7 cellular contexts compared by ENCODE assay signal in the genomic region with DNA sequence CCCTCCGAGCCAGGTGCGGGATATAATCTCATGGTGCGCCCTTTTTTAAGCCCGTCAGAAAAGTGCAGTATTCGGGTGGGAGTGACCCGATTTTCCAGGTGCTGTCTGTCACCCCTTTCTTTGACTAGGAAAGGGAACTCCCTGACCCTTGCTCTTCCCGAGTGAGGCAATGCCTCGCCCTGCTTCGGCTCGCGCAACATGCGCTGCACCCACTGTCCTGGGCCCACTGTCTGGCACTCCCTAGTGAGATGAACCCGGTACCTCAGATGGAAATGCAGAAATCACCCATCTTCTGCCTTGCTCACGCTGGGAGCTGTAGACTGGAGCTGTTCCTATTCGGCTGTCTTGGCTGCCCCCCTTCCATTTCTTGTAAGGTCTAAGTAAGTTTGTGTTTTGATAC.
DNase-seq lines count a peak whose midpoint lies in the region; ATAC-seq, FAIRE-seq and TF ChIP-seq lines count a peak whose summit lies in the region.
"Not testable (repeated sequence)": the region's sequence is repeated elsewhere in the genome, so short reads cannot be mapped to it uniquely, and the experiment has no call there.

No MANE protein-coding gene starts in this region.

- not testable (repeated sequence) for H3K27me3 ChIP-seq in KMS-11 (ENCODE audit: insufficient read depth, low read depth); PC-3 (ENCODE audit: low read length); HepG2 (ENCODE audit: control insufficient read depth in 1 of 2, insufficient read depth in 2 of 2, low read length in 2 of 2)

- POLR2A ChIA-PET in PC-3 (lab: Charles Lee; ENCODE audit: unreplicated experiment); HepG2 (lab: Yijun Ruan, JAX): not testable (repeated sequence)

- CTCF ChIA-PET in PC-3 (lab: Charles Lee); HepG2 (lab: Yijun Ruan, JAX; ENCODE audit: low intra/inter-chr PET ratio, low total read pairs): not testable (repeated sequence)

- H3K4me3 ChIP-seq in KMS-11 (IDR thresholded peaks at IDR 0.05; ENCODE audit: insufficient read depth, low read depth, low read length); PC-3 (ENCODE audit: low read length); HepG2 (replicated peaks in 1 of 3; ENCODE audit: insufficient read depth in 1 of 3, low read depth in 2 of 3, low read length in 3 of 3): not testable (repeated sequence)

- not testable (repeated sequence) for TF ChIP-seq POLR2A in HepG2 (IDR thresholded peaks at IDR 0.05; ENCODE audit: insufficient read depth in 1 of 2, low read depth in 2 of 2, low read length in 2 of 2)

- TF ChIP-seq RAD21 in HepG2 (CRISPR knock-in tag; IDR thresholded peaks at IDR 0.05): not testable (repeated sequence)

- not testable (repeated sequence) for H3K27ac Mint-ChIP-seq in T-helper 17 cell; activated CD4-positive, alpha-beta T cell treated with anti-CD3 and anti-CD28 coated beads, Interleukin-2, amount 10 ng/mL, durations not matched to agents 24 days and 14 days
- peak overlapping the region; percentile 41 for H3K27ac Mint-ChIP-seq in activated T-helper 17 cell treated with anti-CD3 and anti-CD28 coated beads, Interleukin-2, amount 50 U/mL, for 72 hours

- not testable (repeated sequence) for H3K27me3 Mint-ChIP-seq in T-helper 17 cell; activated CD4-positive, alpha-beta T cell treated with anti-CD3 and anti-CD28 coated beads, Interleukin-2, amount 10 ng/mL, durations not matched to agents 24 days and 14 days; activated T-helper 17 cell treated with anti-CD3 and anti-CD28 coated beads, Interleukin-2, amount 50 U/mL, for 72 hours

- TF ChIP-seq CTCF in KMS-11 (conservative IDR thresholded peaks at IDR 0.05; ENCODE audit: low read depth, low read length); PC-3 (conservative IDR thresholded peaks at IDR 0.05; ENCODE audit: low read depth, low read length); HepG2 (CRISPR knock-in tag; IDR thresholded peaks at IDR 0.05): not testable (repeated sequence)

- H3K79me2 ChIP-seq in KMS-11 (ENCODE audit: insufficient read depth, low read depth); PC-3 (ENCODE audit: low read length); HepG2 (ENCODE audit: insufficient read depth, low read length): not testable (repeated sequence)

- not testable (repeated sequence) for ATAC-seq in PC-3; T-helper 17 cell; activated T-helper 17 cell treated with anti-CD3 and anti-CD28 coated beads, Interleukin-2, amount 50 U/mL, for 72 hours (replicated peaks); HepG2

- H3K4me1 ChIP-seq in KMS-11 (ENCODE audit: low read depth, poor library complexity, severe bottlenecking); PC-3 (ENCODE audit: insufficient read depth, low read length); HepG2 (ENCODE audit: insufficient read depth, low read length): not testable (repeated sequence)

- H3K9ac ChIP-seq in KMS-11; PC-3 (ENCODE audit: low read length); HepG2 (ENCODE audit: insufficient read depth, low read depth, low read length): not testable (repeated sequence)

- not testable (repeated sequence) for H3K9me3 ChIP-seq in PC-3 (ENCODE audit: low read length); T-helper 17 cell (ENCODE audit: control insufficient read depth, low read length, poor library complexity, severe bottlenecking); HepG2 (ENCODE audit: low read length)

- in situ Hi-C loops in HepG2 (cut with HindIII; ENCODE audit: extremely low pct_ligation_motif_present, low pct_unique_long_range_greater_than_20kb): not testable (repeated sequence)

- WGBS in HepG2 (ENCODE audit: low lambda C conversion rate): 91% methylated on average over 13 of the region's 15 CpGs

- H3K9me3 Mint-ChIP-seq in activated CD4-positive, alpha-beta T cell treated with anti-CD3 and anti-CD28 coated beads, Interleukin-2, amount 10 ng/mL, durations not matched to agents 24 days and 14 days; activated T-helper 17 cell treated with anti-CD3 and anti-CD28 coated beads, Interleukin-2, amount 50 U/mL, for 72 hours: not testable (repeated sequence)

- peak overlapping the region; percentile 2 for H3K4me3 Mint-ChIP-seq in T-helper 17 cell
- not testable (repeated sequence) for H3K4me3 Mint-ChIP-seq in activated CD4-positive, alpha-beta T cell treated with anti-CD3 and anti-CD28 coated beads, Interleukin-2, amount 10 ng/mL, durations not matched to agents 24 days and 14 days; activated T-helper 17 cell treated with anti-CD3 and anti-CD28 coated beads, Interleukin-2, amount 50 U/mL, for 72 hours

- H3K4me1 Mint-ChIP-seq in T-helper 17 cell: peaks cover 10% of the 10 kb centered on the region
- H3K4me1 Mint-ChIP-seq in activated CD4-positive, alpha-beta T cell treated with anti-CD3 and anti-CD28 coated beads, Interleukin-2, amount 10 ng/mL, durations not matched to agents 24 days and 14 days; activated T-helper 17 cell treated with anti-CD3 and anti-CD28 coated beads, Interleukin-2, amount 50 U/mL, for 72 hours: not testable (repeated sequence)

- not testable (repeated sequence) for H3K9me2 ChIP-seq in PC-3 (replicated peaks; ENCODE audit: low read length)

- not testable (repeated sequence) for BruUV-seq in PC-3 (replicated peaks; lab: Mats Ljungman, UMichigan); HepG2 (replicated peaks; lab: Mats Ljungman, UMichigan)

- intact Hi-C loops in PC-3 (cut with micrococcal nuclease); activated CD4-positive, alpha-beta T cell treated with anti-CD3 and anti-CD28 coated beads, Interleukin-2, amount 10 ng/mL, durations not matched to agents 24 days and 14 days (cut with micrococcal nuclease); HepG2 (cut with micrococcal nuclease; ENCODE audit: unreplicated experiment): not testable (repeated sequence)

- not testable (repeated sequence) for H3F3A ChIP-seq in PC-3 (ENCODE audit: low read length, unreplicated experiment)

- not testable (repeated sequence) for H3K36me3 ChIP-seq in KMS-11 (ENCODE audit: insufficient read depth); PC-3 (ENCODE audit: low read depth, low read length); HepG2 (replicated peaks in 1 of 2; ENCODE audit: control insufficient read depth in 1 of 2, insufficient read depth in 2 of 2, low read length in 2 of 2)

- H2AFZ ChIP-seq in KMS-11 (ENCODE audit: low read depth); HepG2 (ENCODE audit: low read length): not testable (repeated sequence)
- H2AFZ ChIP-seq in PC-3 (ENCODE audit: low read length): peak overlapping the region; percentile 30; the same call in 1 of the 2 replicates

- TF ChIP-seq EP300 in HepG2 (IDR thresholded peaks at IDR 0.05; ENCODE audit: low read depth in 2 of 2, low read length in 2 of 2); HepG2 (CRISPR knock-in tag; IDR thresholded peaks at IDR 0.05; ENCODE audit: borderline replicate concordance): not testable (repeated sequence)

- H3K4me2 ChIP-seq in KMS-11 (0 out of 2 replicates have a peak overlapping the region, but pooled peaks have one; percentile 9), PC-3 (ENCODE audit: low read length) (peak overlapping the region; percentile 46; the same call in 1 of the 2 replicates)
- not testable (repeated sequence) for H3K4me2 ChIP-seq in HepG2 (ENCODE audit: low read depth, low read length)

- H3K36me3 Mint-ChIP-seq in T-helper 17 cell (ENCODE audit: low read depth); activated CD4-positive, alpha-beta T cell treated with anti-CD3 and anti-CD28 coated beads, Interleukin-2, amount 10 ng/mL, durations not matched to agents 24 days and 14 days (ENCODE audit: low read depth): not testable (repeated sequence)
- H3K36me3 Mint-ChIP-seq in activated T-helper 17 cell treated with anti-CD3 and anti-CD28 coated beads, Interleukin-2, amount 50 U/mL, for 72 hours (ENCODE audit: low read depth): peaks cover 14% of the 10 kb centered on the region

- peak; percentile 3 for DNase-seq in HT-29 (ENCODE audit: low spot score)
- DNase-seq in PC-3; T-helper 17 cell; HepG2 (ENCODE audit: low spot score): not testable (repeated sequence)
- DNase-seq in activated CD4-positive, alpha-beta T cell treated with anti-CD3 and anti-CD28 coated beads, Interleukin-2, amount 10 ng/mL, durations not matched to agents 24 days and 14 days: peak; percentile 34

- not testable (repeated sequence) for FAIRE-seq in HepG2 (lab: Jason Lieb, UNC)

- H4K20me1 ChIP-seq in KMS-11 (ENCODE audit: insufficient read depth); PC-3 (ENCODE audit: low read length); HepG2 (ENCODE audit: insufficient read depth, low read length): not testable (repeated sequence)

- peak overlapping the region; percentile 33; the same call in 1 of the 2 replicates for H3K27ac ChIP-seq in KMS-11
- H3K27ac ChIP-seq in PC-3 (ENCODE audit: low read length); HepG2 (ENCODE audit: extremely low read length, insufficient read depth, low read length): not testable (repeated sequence)
